In genomic region chr9:129323376-129323998, GRCh38 we compare ENCODE assay signal across 14 cellular contexts.
DNase-seq lines count a peak whose midpoint lies in the region; ATAC-seq, FAIRE-seq and TF ChIP-seq lines count a peak whose summit lies in the region.
"Had no signal": no experiment of that assay in that cellular context is flagged by ENCODE, and none has a peak within 500 bp of the region (broad histone marks: within the 10 kb centered on the region; RNA-seq: fewer than 3 reads in every experiment).

No MANE protein-coding gene starts in this region.

- H2BK15ac ChIP-seq in mesendoderm (replicated peaks; ENCODE audit: low read depth), result no peak overlapping the region

- no peak for DNase-seq in activated T-cell treated with anti-CD3 and anti-CD28 coated beads, Interleukin-2, amount 50 U/mL, for 24 hours
- no peak for DNase-seq in activated T-cell treated with anti-CD3 and anti-CD28 coated beads, Interleukin-2, amount 50 U/mL, for 1 hour
- DNase-seq in astrocyte (ENCODE audit: low read depth), result no peak
- peak in 2 of 3 donors; percentile 55 for DNase-seq in right lobe of liver
- no peak for DNase-seq in testis
- no peak for DNase-seq in HAP-1 (ENCODE audit: low spot score in 2 of 2)
- DNase-seq in HK-2 (ENCODE audit: unreplicated experiment), result no peak
- no peak for DNase-seq in mesendoderm
- DNase-seq: ACHN; activated CD4-positive, CD25-positive, alpha-beta regulatory T cell; NCI-H2081 treated with DMSO at 0.1 percent for 48 hours had no signal

- H3K27ac ChIP-seq in astrocyte (ENCODE audit: low read depth, low read length) (no peak overlapping the region), right lobe of liver (peak overlapping the region; percentile 46 to 89 (median 73)), testis (peak overlapping the region; percentile 21 to 92), mesendoderm (ENCODE audit: low read depth, low read length) (no peak overlapping the region)

- H4K20me1 ChIP-seq in astrocyte (ENCODE audit: insufficient read depth, low read length), result no peaks in the 10 kb centered on the region

- peak overlapping the region; percentile 44 for H3K27ac Mint-ChIP-seq in activated T-cell treated with anti-CD3 and anti-CD28 coated beads, Interleukin-2, amount 50 U/mL, for 24 hours
- no peak overlapping the region for H3K27ac Mint-ChIP-seq in astrocyte (ENCODE audit: unreplicated experiment)
- H3K27ac Mint-ChIP-seq: progenitor cell of endocrine pancreas had no signal

- H4K8ac ChIP-seq in mesendoderm (ENCODE audit: low read depth, low read length), result no peak overlapping the region

- no peaks in the 10 kb centered on the region for H3K36me3 ChIP-seq in astrocyte (ENCODE audit: insufficient read depth, low read length)
- H3K36me3 ChIP-seq in right lobe of liver, result no peaks in the 10 kb centered on the region
- no peaks in the 10 kb centered on the region for H3K36me3 ChIP-seq in testis (ENCODE audit: low read depth, missing control alignments)
- H3K36me3 ChIP-seq in HAP-1 (replicated peaks), result no peaks in the 10 kb centered on the region
- no peaks in the 10 kb centered on the region for H3K36me3 ChIP-seq in mesendoderm (ENCODE audit: control insufficient read depth, insufficient read depth, low read length)

- H3K9me3 Mint-ChIP-seq in activated T-cell treated with anti-CD3 and anti-CD28 coated beads, Interleukin-2, amount 50 U/mL, for 24 hours, result no peaks in the 10 kb centered on the region
- H3K9me3 Mint-ChIP-seq in astrocyte (ENCODE audit: unreplicated experiment), result peaks cover 2% of the 10 kb centered on the region

- no peak overlapping the region for H3K4ac ChIP-seq in mesendoderm (ENCODE audit: low read depth, low read length)

- in situ Hi-C loops in HAP-1 (cut with MboI; ENCODE audit: low sequenced_read_pairs), result no loop called here

- H3K27me3 Mint-ChIP-seq in activated T-cell treated with anti-CD3 and anti-CD28 coated beads, Interleukin-2, amount 50 U/mL, for 24 hours, result no peaks in the 10 kb centered on the region
- no peaks in the 10 kb centered on the region for H3K27me3 Mint-ChIP-seq in astrocyte (ENCODE audit: low read depth, unreplicated experiment)
- H3K27me3 Mint-ChIP-seq: progenitor cell of endocrine pancreas had no signal

- H2BK120ac ChIP-seq in mesendoderm (ENCODE audit: low read depth, low read length), result no peak overlapping the region

- ATAC-seq in right lobe of liver, result peak in 3 of 4 donors; percentile 7 to 57 (median 33)
- ATAC-seq: Panc1 had no signal

- no peak for FAIRE-seq in astrocyte (lab: Jason Lieb, UNC)
- FAIRE-seq: GM19239 had no signal

- H2AFZ ChIP-seq in astrocyte (ENCODE audit: low read depth, low read length), result no peak overlapping the region

- no peaks in the 10 kb centered on the region for H3K27me3 ChIP-seq in astrocyte (ENCODE audit: insufficient read depth, low read length)
- no peaks in the 10 kb centered on the region for H3K27me3 ChIP-seq in right lobe of liver
- H3K27me3 ChIP-seq in testis, result no peaks in the 10 kb centered on the region
- no peaks in the 10 kb centered on the region for H3K27me3 ChIP-seq in HAP-1 (ENCODE audit: low read depth)
- H3K27me3 ChIP-seq in mesendoderm (ENCODE audit: insufficient read depth, low read length, poor library complexity), result no peaks in the 10 kb centered on the region

- no peaks in the 10 kb centered on the region for H3K79me1 ChIP-seq in mesendoderm (ENCODE audit: low read length)

- TF ChIP-seq CTCF in astrocyte (IDR thresholded peaks at IDR 0.05; ENCODE audit: insufficient read depth, low read depth, low read length) (no peak), right lobe of liver (IDR thresholded peaks at IDR 0.05) (no peak), testis (IDR thresholded peaks at IDR 0.05) (no peak)

- TF ChIP-seq POLR2A in right lobe of liver (IDR thresholded peaks at IDR 0.05) (no peak), testis (IDR thresholded peaks at IDR 0.05) (no peak)

- H3K4me1 Mint-ChIP-seq in activated T-cell treated with anti-CD3 and anti-CD28 coated beads, Interleukin-2, amount 50 U/mL, for 24 hours (ENCODE audit: low read depth), result peaks cover 39% of the 10 kb centered on the region
- H3K4me1 Mint-ChIP-seq in astrocyte (ENCODE audit: low read depth, unreplicated experiment), result peaks cover 19% of the 10 kb centered on the region

- no peak overlapping the region for H3K4me2 ChIP-seq in astrocyte (ENCODE audit: low read length)
- no peak overlapping the region for H3K4me2 ChIP-seq in mesendoderm (ENCODE audit: low read length)

- H2BK5ac ChIP-seq in mesendoderm (ENCODE audit: low read length), result no peak overlapping the region

- no peaks in the 10 kb centered on the region for H3K9me3 ChIP-seq in astrocyte (ENCODE audit: insufficient read depth, low read depth, low read length)
- H3K9me3 ChIP-seq in right lobe of liver, result no peaks in the 10 kb centered on the region
- H3K9me3 ChIP-seq in testis, result no peaks in the 10 kb centered on the region
- no peaks in the 10 kb centered on the region for H3K9me3 ChIP-seq in HAP-1

- H3K56ac ChIP-seq in mesendoderm (ENCODE audit: low read length), result no peak overlapping the region

- H3K9ac ChIP-seq in astrocyte (ENCODE audit: low read length) (no peak overlapping the region), mesendoderm (ENCODE audit: low read length) (no peak overlapping the region)

- no peak overlapping the region for H3K18ac ChIP-seq in mesendoderm (ENCODE audit: low read length)

- H2AK5ac ChIP-seq in mesendoderm (ENCODE audit: low read length), result no peak overlapping the region

- intact Hi-C loops in right lobe of liver (cut with DNase I), result loop anchor here in 1 of 2 donors (10.0 kb wide), 1 partner anchor 231 kb away; no protein-coding TSS in a partner anchor
- intact Hi-C loops in testis (cut with DNase I; ENCODE audit: low total_unique reads), result no loop called here

- H3K23ac ChIP-seq in mesendoderm (ENCODE audit: low read length), result no peak overlapping the region

- H3K4me1 ChIP-seq in astrocyte (ENCODE audit: insufficient read depth, low read length) (peaks cover 13% of the 10 kb centered on the region), right lobe of liver (peaks cover 4 to 55% (median 24%) of the 10 kb centered on the region in 4 donors), testis (peaks cover 65% of the 10 kb centered on the region), HAP-1 (peaks cover 15% of the 10 kb centered on the region), mesendoderm (ENCODE audit: control insufficient read depth, low read depth, low read length) (no peaks in the 10 kb centered on the region)

- H3K4me3 Mint-ChIP-seq in activated T-cell treated with anti-CD3 and anti-CD28 coated beads, Interleukin-2, amount 50 U/mL, for 24 hours, result no peak overlapping the region
- H3K4me3 Mint-ChIP-seq in astrocyte (ENCODE audit: unreplicated experiment), result peak overlapping the region; percentile 6

- H3K79me2 ChIP-seq in astrocyte (ENCODE audit: insufficient read depth, low read length) (no peaks in the 10 kb centered on the region), mesendoderm (ENCODE audit: control insufficient read depth, insufficient read depth, low read length) (no peaks in the 10 kb centered on the region)

- H3K36me3 Mint-ChIP-seq in activated T-cell treated with anti-CD3 and anti-CD28 coated beads, Interleukin-2, amount 50 U/mL, for 24 hours (ENCODE audit: low read depth), result no peaks in the 10 kb centered on the region
- no peaks in the 10 kb centered on the region for H3K36me3 Mint-ChIP-seq in astrocyte (ENCODE audit: low read depth, unreplicated experiment)

- no peak overlapping the region for H3K4me3 ChIP-seq in astrocyte (ENCODE audit: insufficient read depth, low read depth, low read length)
- no peak overlapping the region for H3K4me3 ChIP-seq in right lobe of liver
- no peak overlapping the region for H3K4me3 ChIP-seq in testis
- H3K4me3 ChIP-seq in HAP-1, result no peak overlapping the region
- H3K4me3 ChIP-seq in mesendoderm (ENCODE audit: low read length), result no peak overlapping the region

- H4K5ac ChIP-seq in mesendoderm (ENCODE audit: low read length), result no peak overlapping the region

- WGBS in right lobe of liver (ENCODE audit: insufficient coverage, low coverage, low lambda C conversion rate, missing lambda C conversion rate), result 40% methylated on average over 6 of the region's 6 CpGs
- WGBS in testis, 2 donors, result 41 to 68% methylated on average over 6 of the region's 6 CpGs
- no CpG with 5 or more reads among the region's 6 CpGs for WGBS in mesendoderm (ENCODE audit: extremely low coverage, insufficient coverage, low lambda C conversion rate)

Comparison
In these comparisons a context has a peak if more than half of its experiments do, and no peak if none do; other contexts are left out.
1. DNase-seq: peak in right lobe of liver (2 of 3); none in activated T-cell treated with anti-CD3 and anti-CD28 coated beads, Interleukin-2, amount 50 U/mL, for 24 hours (single experiment), activated T-cell treated with anti-CD3 and anti-CD28 coated beads, Interleukin-2, amount 50 U/mL, for 1 hour (single experiment), astrocyte (single experiment), testis (single experiment), HAP-1 (0 of 2), HK-2 (single experiment) and mesendoderm (single experiment).
2. H3K27ac ChIP-seq: peak in right lobe of liver (3 of 3) and testis (2 of 2); none in astrocyte (single experiment) and mesendoderm (single experiment).